ENCODE assay signal across 10 cellular contexts in the genomic region with DNA sequence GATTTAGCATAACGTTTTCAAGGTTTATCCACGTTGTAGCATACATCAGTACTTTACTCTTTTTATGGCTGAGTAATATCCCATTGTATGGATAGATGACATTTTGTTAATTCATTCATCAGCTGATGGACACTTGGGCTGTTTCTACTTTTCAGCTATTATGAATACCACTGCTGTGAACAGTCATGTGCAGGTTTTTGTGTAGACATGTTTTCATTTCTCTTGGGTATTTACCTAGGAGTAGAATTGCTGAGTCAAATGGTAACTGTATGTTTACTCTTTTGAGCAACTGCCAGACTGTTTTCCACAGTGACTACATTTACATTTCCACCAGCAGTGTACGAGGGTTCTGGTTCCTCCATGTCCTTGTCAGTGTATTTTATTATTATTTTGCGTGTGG. TPM values are rescaled to one million over a fixed set of nuclear protein-coding genes. Genes with fewer than 3 reads are reported as not detected.
DNase-seq lines count a peak whose midpoint lies in the region; ATAC-seq, FAIRE-seq and TF ChIP-seq lines count a peak whose summit lies in the region.
"Had no signal": no experiment of that assay in that cellular context is flagged by ENCODE, and none has a peak within 500 bp of the region (broad histone marks: within the 10 kb centered on the region; RNA-seq: fewer than 3 reads in every experiment).

No MANE protein-coding gene starts in this region.

- no peak overlapping the region for H2AFZ ChIP-seq in keratinocyte (ENCODE audit: control insufficient read depth, low read length)

- peaks cover 3 to 13% of the 10 kb centered on the region in 2 experiments for H3K36me3 ChIP-seq in keratinocyte (ENCODE audit: control insufficient read depth in 2 of 2, extremely low read depth in 1 of 2, insufficient read depth in 2 of 2, low read length in 2 of 2)
- H3K36me3 ChIP-seq in effector memory CD4-positive, alpha-beta T cell (ENCODE audit: control insufficient read depth, insufficient read depth, low read length): peaks cover 62% of the 10 kb centered on the region

- ATAC-seq in GM18867 (IDR thresholded peaks at IDR 0.05; ENCODE audit: unreplicated experiment): peak; percentile 43
- ATAC-seq in HG02610 (IDR thresholded peaks at IDR 0.05; ENCODE audit: unreplicated experiment): peak; percentile 78

- H3K9ac ChIP-seq in keratinocyte (ENCODE audit: control insufficient read depth, extremely low read depth, insufficient read depth, low read length): no peak overlapping the region

- DNase-seq in NCI-H69 (lab: John Stamatoyannopoulos, UW): peak; percentile 50
- DNase-seq in keratinocyte (ENCODE audit: low read depth, low spot score): no peak
- DNase-seq in effector memory CD4-positive, alpha-beta T cell: no peak
- no peak for DNase-seq in OCI-M1 (lab: John Stamatoyannopoulos, UW)
- DNase-seq in T1000 (lab: John Stamatoyannopoulos, UW): no peak
- DNase-seq: foreskin fibroblast, midbrain, sigmoid colon had no signal

- no peak for TF ChIP-seq CTCF in keratinocyte (optimal IDR thresholded peaks at IDR 0.05 in 1 of 3, IDR thresholded peaks at IDR 0.05 in 1 of 3, conservative IDR thresholded peaks at IDR 0.05 in 1 of 3; ENCODE audit: extremely low read depth in 1 of 3, insufficient read depth in 2 of 3, low read length in 3 of 3)

- H3K9me1 ChIP-seq in keratinocyte (ENCODE audit: control insufficient read depth, extremely low read depth, insufficient read depth, low read length): no peaks in the 10 kb centered on the region

- no peaks in the 10 kb centered on the region for H3K79me2 ChIP-seq in keratinocyte (ENCODE audit: control insufficient read depth, insufficient read depth, low read length)

- no peaks in the 10 kb centered on the region for H4K20me1 ChIP-seq in keratinocyte (ENCODE audit: control insufficient read depth, extremely low read depth, insufficient read depth, low read length)

- dilution Hi-C loops in keratinocyte (cut with MboI; ENCODE audit: extremely low pct_ligation_motif_present, low sequenced_read_pairs): no loop called here

- H3K27me3 ChIP-seq in keratinocyte (ENCODE audit: control insufficient read depth, extremely low read depth, insufficient read depth, low read length): no peaks in the 10 kb centered on the region
- H3K27me3 ChIP-seq in effector memory CD4-positive, alpha-beta T cell (replicated peaks; ENCODE audit: control insufficient read depth, insufficient read depth, low read length, poor library complexity, severe bottlenecking): no peaks in the 10 kb centered on the region
- H3K27me3 ChIP-seq: sigmoid colon had no signal

- no peak overlapping the region for H3K4me2 ChIP-seq in keratinocyte (ENCODE audit: control insufficient read depth, extremely low read depth, insufficient read depth, low read depth, low read length)

- no peaks in the 10 kb centered on the region for H3K9me3 ChIP-seq in keratinocyte (ENCODE audit: control insufficient read depth, low read depth, low read length)
- H3K9me3 ChIP-seq in effector memory CD4-positive, alpha-beta T cell (ENCODE audit: control insufficient read depth, low read length): no peaks in the 10 kb centered on the region
- H3K9me3 ChIP-seq: sigmoid colon had no signal

- H3K4me3 ChIP-seq in keratinocyte (ENCODE audit: control insufficient read depth in 2 of 3, extremely low read depth in 1 of 3, insufficient read depth in 2 of 3, low read depth in 1 of 3, low read length in 3 of 3): no peak overlapping the region
- no peak overlapping the region for H3K4me3 ChIP-seq in effector memory CD4-positive, alpha-beta T cell (ENCODE audit: insufficient read depth, low read depth, low read length, poor library complexity, severe bottlenecking)
- H3K4me3 ChIP-seq: sigmoid colon had no signal

- H3K27ac ChIP-seq in keratinocyte (ENCODE audit: control insufficient read depth, insufficient read depth, low read length): no peak overlapping the region
- no peak overlapping the region for H3K27ac ChIP-seq in effector memory CD4-positive, alpha-beta T cell (ENCODE audit: insufficient read depth, low read length, poor library complexity, severe bottlenecking)
- H3K27ac ChIP-seq: sigmoid colon had no signal

- peak; percentile 32 for FAIRE-seq in keratinocyte (lab: Jason Lieb, UNC)

- H3K4me1 ChIP-seq in keratinocyte (ENCODE audit: control insufficient read depth, extremely low read depth, insufficient read depth, low read length): peaks cover 8% of the 10 kb centered on the region
- no peaks in the 10 kb centered on the region for H3K4me1 ChIP-seq in effector memory CD4-positive, alpha-beta T cell (ENCODE audit: control insufficient read depth, insufficient read depth, low read length, poor library complexity, severe bottlenecking)
- H3K4me1 ChIP-seq: sigmoid colon had no signal

RNA-seq across cellular contexts. Expression of a gene that starts 33.9 kb away (rescaled TPM):
- polyA plus RNA-seq in keratinocyte: 126 to 172 TPM (median 144 TPM) in 3 replicates
- polyA plus RNA-seq in keratinocyte (2011; ENCODE audit: low read depth): 73.7 TPM
- polyA plus RNA-seq in keratinocyte (2011; cell fraction: cytosol; rRNA removed): 140 and 154 TPM in 2 replicates
- polyA plus RNA-seq in keratinocyte (2011; cell fraction: nucleus; rRNA removed): 42.5 and 62.6 TPM in 2 replicates
- polyA plus RNA-seq in keratinocyte (2012; ENCODE audit: low replicate concordance): 101 and 194 TPM in 2 replicates
- polyA minus RNA-seq in keratinocyte: 42.9 to 56.5 TPM (median 47.7 TPM) in 3 replicates
- 45.8 TPM for polyA minus RNA-seq in keratinocyte (2011; cell fraction: cytosol; rRNA and poly(A)+ RNA removed)
- 8.3 and 14.2 TPM in 2 replicates for polyA minus RNA-seq in keratinocyte (2011; cell fraction: nucleus; rRNA and poly(A)+ RNA removed)
